ENCODE assay signal across 10 cellular contexts in the genomic region with DNA sequence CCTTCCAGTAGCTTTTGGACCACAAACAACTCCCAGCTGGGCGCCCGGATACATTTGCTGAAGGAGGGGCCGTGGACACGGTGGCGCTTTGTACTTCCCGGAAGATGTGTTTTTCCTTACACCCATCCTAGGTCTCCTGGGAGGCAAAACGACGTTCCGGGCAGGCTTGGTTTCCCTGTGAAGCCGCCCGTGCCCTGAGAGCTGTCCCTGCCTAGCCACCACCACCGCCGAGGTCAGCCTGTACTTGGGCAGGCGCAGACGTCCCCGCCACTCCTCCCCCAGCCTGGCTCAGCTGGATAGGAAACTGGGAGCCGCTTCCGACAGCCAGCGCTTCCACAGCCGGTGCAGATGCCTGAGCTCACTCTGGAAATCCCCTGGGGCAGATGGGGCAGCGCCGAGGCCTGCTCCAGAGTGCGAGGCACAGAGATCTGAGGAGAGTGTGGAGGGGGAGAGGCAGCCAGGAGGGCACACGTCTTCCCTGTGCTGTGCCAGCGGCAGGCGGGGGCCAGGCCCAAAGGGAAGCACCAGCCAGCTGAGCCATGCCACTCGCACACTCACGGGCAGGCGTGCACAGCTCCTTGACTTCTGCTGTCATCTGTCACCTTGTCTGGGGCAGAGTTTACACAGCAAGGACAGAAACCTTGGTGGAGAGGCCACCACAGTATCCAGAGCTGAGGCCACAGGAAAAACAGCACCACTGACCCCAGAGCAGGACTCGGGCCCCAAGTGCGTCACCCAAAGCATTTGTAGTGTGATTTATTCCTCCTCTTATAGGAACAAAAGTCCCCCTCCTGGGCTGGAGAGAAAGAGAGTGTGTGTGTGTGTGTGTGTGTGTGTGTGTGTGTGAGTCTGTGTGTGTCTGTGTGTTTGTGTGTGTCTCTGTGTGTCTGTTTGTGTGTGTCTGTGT. TPM values are rescaled to one million over a fixed set of nuclear protein-coding genes. Genes with fewer than 3 reads are reported as not detected.
DNase-seq lines count a peak whose midpoint lies in the region; ATAC-seq and TF ChIP-seq lines count a peak whose summit lies in the region.
"Had no signal": no experiment of that assay in that cellular context is flagged by ENCODE, and none has a peak within 500 bp of the region (broad histone marks: within the 10 kb centered on the region; RNA-seq: fewer than 3 reads in every experiment).

No MANE protein-coding gene starts in this region.

- ATAC-seq in HG02763 (IDR thresholded peaks at IDR 0.05; ENCODE audit: unreplicated experiment) (no peak), HG02840 (IDR thresholded peaks at IDR 0.05; ENCODE audit: low FRiP score, unreplicated experiment) (no peak)

- H3K27me3 Mint-ChIP-seq in MCF 10A (ENCODE audit: insufficient read depth, unreplicated experiment): no peaks in the 10 kb centered on the region

- H3K27ac ChIP-seq in skin epidermis: peak overlapping the region in 20 of 21 experiments; percentile 1 to 96 (median 90)
- H3K27ac ChIP-seq: VCaP had no signal

- POLR2A ChIA-PET in MCF 10A (lab: Yijun Ruan, JAX): interaction anchor here (0.6 to 5.7 kb wide), 14 partner anchors 9 to 630 kb away, joined by 3 to 53 read pairs (median 4); partner anchors contain the start of genes AANAT, SPHK1 and UBE2O

- peaks cover 33% of the 10 kb centered on the region for H3K4me1 Mint-ChIP-seq in MCF 10A (ENCODE audit: insufficient read depth, unreplicated experiment)

- H3K27ac Mint-ChIP-seq in MCF 10A (ENCODE audit: low read depth, unreplicated experiment): peak overlapping the region; percentile 85

- peaks cover 5% of the 10 kb centered on the region for H3K36me3 Mint-ChIP-seq in MCF 10A (ENCODE audit: insufficient read depth, unreplicated experiment)

- CTCF ChIA-PET in MCF 10A (lab: Yijun Ruan, JAX): interaction anchor here (0.5 to 2.4 kb wide), 11 partner anchors 8 to 219 kb away, joined by 3 to 12 read pairs (median 3); no protein-coding TSS in a partner anchor

- no peaks in the 10 kb centered on the region for H3K9me3 Mint-ChIP-seq in MCF 10A (ENCODE audit: unreplicated experiment)

- H3K4me3 Mint-ChIP-seq in MCF 10A (ENCODE audit: unreplicated experiment): peak overlapping the region; percentile 80

- peak overlapping the region in 3 of 7 experiments; percentile 1 to 11 (median 7) for H3K4me3 ChIP-seq in skin epidermis

- no peak for TF ChIP-seq CTCF in MCF 10A (IDR thresholded peaks at IDR 0.05; ENCODE audit: unreplicated experiment)

- no TSS peak for BruUV-seq in MCF 10A (replicated peaks; lab: Mats Ljungman, UMichigan)

- intact Hi-C loops in MCF 10A (cut with micrococcal nuclease): no loop called here

- DNase-seq in ELR (ENCODE audit: low read depth) (peak; percentile 96), NCI-H226 (peak; percentile 98), MCF 10A (ENCODE audit: unreplicated experiment) (peak; percentile 88), islet precursor cell (peak; percentile 97)
- no peak for DNase-seq in activated CD4-positive, alpha-beta T cell treated with anti-CD3 and anti-CD28 coated beads, Interleukin-2, amount 50 U/mL, for 1 hour

RNA-seq across cellular contexts. Expression of gene RHBDF2, which starts 3.0 kb away (rescaled TPM):
- total RNA-seq in MCF 10A (2022): 17.5 and 33.4 TPM in 2 replicates

RNA-seq across cellular contexts. Expression of gene AANAT, which starts 30.8 kb away (rescaled TPM):
- total RNA-seq in MCF 10A (2022): not detected in 2 replicates
- total RNA-seq: urinary bladder had no signal

RNA-seq across cellular contexts. Expression of gene CYGB, which starts 39.3 kb away (rescaled TPM):
- not detected in 2 replicates for total RNA-seq in MCF 10A (2022)

RNA-seq across cellular contexts. Expression of gene PRCD, which starts 41.6 kb away (rescaled TPM):
- total RNA-seq in MCF 10A (2022): not detected in 2 replicates

RNA-seq across cellular contexts. Expression of gene UBE2O, which starts 45.3 kb away (rescaled TPM):
- 16.2 and 19.5 TPM in 2 replicates for total RNA-seq in MCF 10A (2022)
